9 cellular contexts compared by ENCODE assay signal in the genomic region with DNA sequence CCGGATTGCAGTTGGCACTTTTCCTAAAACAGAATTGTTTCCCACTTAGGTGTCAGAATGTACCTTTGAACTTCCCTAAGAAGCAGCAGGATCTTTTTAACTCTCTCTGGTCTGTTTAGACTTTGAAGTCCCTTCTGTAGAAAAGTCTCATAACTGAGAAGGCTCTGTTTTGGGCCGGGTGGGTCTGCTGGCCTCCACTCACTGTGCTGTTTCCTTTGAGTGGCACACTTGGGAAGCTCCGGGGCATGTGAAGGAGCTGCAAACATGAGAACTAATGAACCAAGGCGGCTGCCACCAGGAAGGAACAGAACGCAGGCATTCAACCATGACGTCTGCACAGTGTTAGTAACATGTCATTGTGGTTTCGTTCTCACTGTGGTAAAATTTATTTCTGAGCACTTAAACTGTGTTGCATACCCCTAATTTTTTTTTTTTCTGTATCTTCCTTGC. TPM values are rescaled to one million over a fixed set of nuclear protein-coding genes. Genes with fewer than 3 reads are reported as not detected.
DNase-seq lines count a peak whose midpoint lies in the region; ATAC-seq and TF ChIP-seq lines count a peak whose summit lies in the region.
"Had no signal": no experiment of that assay in that cellular context is flagged by ENCODE, and none has a peak within 500 bp of the region (broad histone marks: within the 10 kb centered on the region; RNA-seq: fewer than 3 reads in every experiment).

No MANE protein-coding gene starts in this region.

- H3K4me1 ChIP-seq in right lobe of liver (peaks cover 0 to 16% (median 7%) of the 10 kb centered on the region in 4 donors), ovary (ENCODE audit: insufficient read depth) (no peaks in the 10 kb centered on the region)

- TF ChIP-seq POLR2A in right lobe of liver (IDR thresholded peaks at IDR 0.05) (no peak), ovary (IDR thresholded peaks at IDR 0.05) (no peak)

- no peaks in the 10 kb centered on the region for H3K9me3 Mint-ChIP-seq in stimulated activated naive CD8-positive, alpha-beta T cell treated with anti-CD3 and anti-CD28 coated beads, Interleukin-15, Interleukin-2, amounts not matched to agents 100 ng/mL and 50 ng/mL, for 24 hours

- H3K36me3 ChIP-seq in right lobe of liver = no peaks in the 10 kb centered on the region
- no peaks in the 10 kb centered on the region for H3K36me3 ChIP-seq in ovary

- no peak overlapping the region for H3K4me3 ChIP-seq in right lobe of liver
- H3K4me3 ChIP-seq in ovary = no peak overlapping the region

- peak; percentile 9 to 16 (median 14) for ATAC-seq in right lobe of liver

- H3K36me3 Mint-ChIP-seq in stimulated activated naive CD8-positive, alpha-beta T cell treated with anti-CD3 and anti-CD28 coated beads, Interleukin-15, Interleukin-2, amounts not matched to agents 100 ng/mL and 50 ng/mL, for 24 hours (ENCODE audit: low read depth) = peaks cover 52% of the 10 kb centered on the region

- no peaks in the 10 kb centered on the region for H3K27me3 Mint-ChIP-seq in stimulated activated naive CD8-positive, alpha-beta T cell treated with anti-CD3 and anti-CD28 coated beads, Interleukin-15, Interleukin-2, amounts not matched to agents 100 ng/mL and 50 ng/mL, for 24 hours

- H3K4me3 Mint-ChIP-seq in stimulated activated naive CD8-positive, alpha-beta T cell treated with anti-CD3 and anti-CD28 coated beads, Interleukin-15, Interleukin-2, amounts not matched to agents 100 ng/mL and 50 ng/mL, for 24 hours = peak overlapping the region; percentile 86

- WGBS in right lobe of liver (ENCODE audit: insufficient coverage, low coverage, low lambda C conversion rate, missing lambda C conversion rate) = 34% methylated on average over 7 of the region's 7 CpGs
- WGBS in ovary, 3 donors = 58 to 72% (median 69%) methylated on average over 7 of the region's 7 CpGs

- no peak for TF ChIP-seq CTCF in right lobe of liver (IDR thresholded peaks at IDR 0.05)
- no peak for TF ChIP-seq CTCF in ovary (IDR thresholded peaks at IDR 0.05)

- intact Hi-C loops in right lobe of liver (cut with DNase I) = no loop called here
- intact Hi-C loops in ovary (cut with DNase I) = no loop called here

- peak overlapping the region; percentile 100 for H3K27ac Mint-ChIP-seq in stimulated activated naive CD8-positive, alpha-beta T cell treated with anti-CD3 and anti-CD28 coated beads, Interleukin-15, Interleukin-2, amounts not matched to agents 100 ng/mL and 50 ng/mL, for 24 hours

- H3K27ac ChIP-seq in right lobe of liver (peak overlapping the region in 1 of 3 donors; percentile 13), ovary (no peak overlapping the region)

- peaks cover 91% of the 10 kb centered on the region for H3K4me1 Mint-ChIP-seq in stimulated activated naive CD8-positive, alpha-beta T cell treated with anti-CD3 and anti-CD28 coated beads, Interleukin-15, Interleukin-2, amounts not matched to agents 100 ng/mL and 50 ng/mL, for 24 hours (ENCODE audit: low read depth)

- DNase-seq in SIG-M5 treated with dmso at 0.1 percent for 504 hours (lab: John Stamatoyannopoulos, UW; ENCODE audit: unreplicated experiment) (peak; percentile 25), SIG-M5 (lab: John Stamatoyannopoulos, UW) (no peak), NCI-H2107 (lab: John Stamatoyannopoulos, UW) (peak; percentile 71), activated T-cell treated with anti-CD3 and anti-CD28 coated beads for 24 hours (ENCODE audit: low read depth) (peak; percentile 63), right lobe of liver (no peak), ovary (no peak), NCI-H1436 (lab: John Stamatoyannopoulos, UW) (no peak)

- no peak for TF ChIP-seq EP300 in ovary (IDR thresholded peaks at IDR 0.05)

- no peaks in the 10 kb centered on the region for H3K27me3 ChIP-seq in right lobe of liver
- H3K27me3 ChIP-seq in ovary = no peaks in the 10 kb centered on the region

- H3K9me3 ChIP-seq in right lobe of liver = no peaks in the 10 kb centered on the region
- no peaks in the 10 kb centered on the region for H3K9me3 ChIP-seq in ovary

RNA-seq across cellular contexts. Expression of gene NCMAP, which starts 19.5 kb away (rescaled TPM):
- total RNA-seq in right lobe of liver (1 to 10 TPM in 3 of 6 experiments, under 1 TPM in 3; 0.81 to 2.6 (median 0.99) TPM), ovary (under 1 TPM in 5 of 7 donors, not detected in 2; 0.10 to 0.83 (median 0.46) TPM)
- polyA plus RNA-seq in ovary = under 1 TPM; 0.01 to 0.17 TPM
- polyA plus RNA-seq: AG04450 had no signal

RNA-seq across cellular contexts. Expression of gene RCAN3, which starts 33.8 kb away (rescaled TPM):
- total RNA-seq in right lobe of liver (1 to 10 TPM; 1.2 to 3.1 (median 2.1) TPM), ovary (10 to 100 TPM in 1 of 7 donors, 1 to 10 TPM in 5, under 1 TPM in 1; 0.25 to 12.4 (median 2.1) TPM)
- polyA plus RNA-seq in ovary = 1 to 10 TPM in 1 of 2 donors, under 1 TPM in 1; 0.50 to 2.5 TPM

Comparison
In these comparisons a context has a peak if more than half of its experiments do, and no peak if none do; other contexts are left out.
1. DNase-seq: peak in SIG-M5 treated with dmso at 0.1 percent for 504 hours (single experiment), NCI-H2107 (single experiment) and activated T-cell treated with anti-CD3 and anti-CD28 coated beads for 24 hours (single experiment); none in SIG-M5 (single experiment), right lobe of liver (0 of 3), ovary (0 of 5) and NCI-H1436 (single experiment).